Comparison of ENCODE assay signal across 20 cellular contexts in genomic region chr11:96002754-96003290, GRCh38.
DNase-seq lines count a peak whose midpoint lies in the region; ATAC-seq, FAIRE-seq and TF ChIP-seq lines count a peak whose summit lies in the region.
"Had no signal": no experiment of that assay in that cellular context is flagged by ENCODE, and none has a peak within 500 bp of the region (broad histone marks: within the 10 kb centered on the region; RNA-seq: fewer than 3 reads in every experiment).

No MANE protein-coding gene starts in this region.

- no peak overlapping the region for H3T11ph ChIP-seq in H9 (ENCODE audit: low read length)

- H3K4me1 ChIP-seq in HepG2 (ENCODE audit: insufficient read depth, low read length) (no peaks in the 10 kb centered on the region; the same call in 1 of the 2 replicates), right lobe of liver (no peaks in the 10 kb centered on the region), H9 (ENCODE audit: insufficient read depth, low read length) (no peaks in the 10 kb centered on the region; the same call in 1 of the 2 replicates), K562 (replicated peaks in 1 of 2; ENCODE audit: control insufficient read depth in 2 of 2, insufficient read depth in 2 of 2, low read length in 2 of 2) (no peaks in the 10 kb centered on the region; a peak in 1 of 5 replicates)

- H2AFZ ChIP-seq in HepG2 (ENCODE audit: low read length) = no peak overlapping the region
- H2AFZ ChIP-seq in H9 (ENCODE audit: low read length) = no peak overlapping the region
- no peak overlapping the region for H2AFZ ChIP-seq in K562 (ENCODE audit: low read depth, low read length)

- intact Hi-C loops in HepG2 (cut with micrococcal nuclease; ENCODE audit: unreplicated experiment) (no loop called here), right lobe of liver (cut with DNase I) (no loop called here), K562 (cut with micrococcal nuclease) (no loop called here)

- no peak overlapping the region for H2BK5ac ChIP-seq in H9 (ENCODE audit: insufficient read length, low read length)

- H3K27ac ChIP-seq in HepG2 (ENCODE audit: extremely low read length, insufficient read depth, low read length) (no peak overlapping the region), right lobe of liver (no peak overlapping the region), H9 (ENCODE audit: insufficient read length, low read depth, low read length) (no peak overlapping the region), K562 (ENCODE audit: extremely low read depth, low read depth, low read length) (no peak overlapping the region)
- H3K27ac ChIP-seq: BLaER1, HL-60, KMS-11 had no signal

- no peak overlapping the region for H3K4me3 Mint-ChIP-seq in H9
- H3K4me3 Mint-ChIP-seq: CD14-positive monocyte; CD8-positive, alpha-beta T cell; HFFc6 had no signal

- H3K27ac Mint-ChIP-seq in H9 = no peak overlapping the region
- H3K27ac Mint-ChIP-seq: CD14-positive monocyte; CD8-positive, alpha-beta T cell; HFFc6 had no signal

- H3K4ac ChIP-seq in H9 (ENCODE audit: low read depth, low read length) = no peak overlapping the region

- FAIRE-seq in HepG2 (lab: Jason Lieb, UNC) (no peak), K562 (lab: Jason Lieb, UNC) (no peak), urothelium cell line (lab: Jason Lieb, UNC) (peak; percentile 91)

- no peak overlapping the region for H2BK20ac ChIP-seq in H9 (ENCODE audit: low read depth, low read length, poor library complexity, severe bottlenecking)

- H3K56ac ChIP-seq in H9 (ENCODE audit: insufficient read length, low read depth, low read length) = no peak overlapping the region

- H4K5ac ChIP-seq in H9 (ENCODE audit: insufficient read length, low read depth, low read length) = peak overlapping the region; percentile 50

- no peak for DNase-seq in HepG2 (ENCODE audit: low spot score)
- no peak for DNase-seq in right lobe of liver
- no peak for DNase-seq in H9
- DNase-seq in K562 (ENCODE audit: extremely low read depth in 1 of 4, low spot score in 3 of 4) = no peak
- DNase-seq in urothelium cell line (ENCODE audit: low spot score) = no peak
- DNase-seq: 8988T; CD8-positive, alpha-beta T cell; COR-L47; DMS153; DMS79; GDM1; HCEC 1CT; HFFc6 had no signal

- no peak for TF ChIP-seq POLR2A in HepG2 (IDR thresholded peaks at IDR 0.05; ENCODE audit: insufficient read depth in 1 of 2, low read depth in 2 of 2, low read length in 2 of 2)
- TF ChIP-seq POLR2A in right lobe of liver (IDR thresholded peaks at IDR 0.05) = no peak
- no peak for TF ChIP-seq POLR2A in K562 (conservative IDR thresholded peaks at IDR 0.05)

- in situ Hi-C loops in HepG2 (cut with HindIII; ENCODE audit: extremely low pct_ligation_motif_present, low pct_unique_long_range_greater_than_20kb) (no loop called here), K562 (cut with MboI) (no loop called here)

- TF ChIP-seq CTCF in HepG2 (CRISPR knock-in tag; IDR thresholded peaks at IDR 0.05) (no peak), right lobe of liver (IDR thresholded peaks at IDR 0.05) (no peak), H9 (conservative IDR thresholded peaks at IDR 0.05) (no peak), K562 (IDR thresholded peaks at IDR 0.05 in 2 of 3, conservative IDR thresholded peaks at IDR 0.05 in 1 of 3; ENCODE audit: insufficient read depth in 2 of 3, low read depth in 1 of 3, low read length in 3 of 3) (no peak)

- no peaks in the 10 kb centered on the region for H4K20me1 ChIP-seq in HepG2 (ENCODE audit: insufficient read depth, low read length)
- no peaks in the 10 kb centered on the region for H4K20me1 ChIP-seq in H9 (ENCODE audit: control insufficient read depth, insufficient read depth, insufficient read length)
- H4K20me1 ChIP-seq in K562 (replicated peaks; ENCODE audit: control insufficient read depth, insufficient read depth, low read length) = no peaks in the 10 kb centered on the region
- H4K20me1 ChIP-seq: BLaER1 had no signal

- H3K9me3 ChIP-seq in HepG2 (ENCODE audit: low read length) (no peaks in the 10 kb centered on the region), right lobe of liver (no peaks in the 10 kb centered on the region), H9 (ENCODE audit: control insufficient read depth, low read depth, low read length) (no peaks in the 10 kb centered on the region), K562 (replicated peaks; ENCODE audit: control insufficient read depth, insufficient read depth, low read depth, low read length) (no peaks in the 10 kb centered on the region)
- H3K9me3 ChIP-seq: BLaER1 had no signal

- H3K79me1 ChIP-seq in H9 (ENCODE audit: insufficient read depth, low read depth, low read length, poor library complexity, severe bottlenecking) = no peaks in the 10 kb centered on the region

- H3K23me2 ChIP-seq in H9 (ENCODE audit: insufficient read length, low read depth, low read length, poor library complexity, severe bottlenecking) = no peaks in the 10 kb centered on the region

- no peaks in the 10 kb centered on the region for H3K27me3 ChIP-seq in HepG2 (ENCODE audit: control insufficient read depth in 1 of 2, insufficient read depth in 2 of 2, low read length in 2 of 2)
- no peaks in the 10 kb centered on the region for H3K27me3 ChIP-seq in right lobe of liver
- H3K27me3 ChIP-seq in H9 (ENCODE audit: insufficient read depth, low read length) = no peaks in the 10 kb centered on the region
- H3K27me3 ChIP-seq in K562 (ENCODE audit: control insufficient read depth in 2 of 2, insufficient read depth in 2 of 2, low read length in 2 of 2) = no peaks in the 10 kb centered on the region
- H3K27me3 ChIP-seq: BLaER1 had no signal

- 87% methylated on average over 1 of the region's 1 CpG for WGBS in HepG2 (ENCODE audit: low lambda C conversion rate)
- WGBS in right lobe of liver (ENCODE audit: insufficient coverage, low coverage, low lambda C conversion rate, missing lambda C conversion rate) = 82% methylated on average over 1 of the region's 1 CpG
- 100% methylated on average over 1 of the region's 1 CpG for WGBS in H9 (ENCODE audit: extremely low coverage, insufficient read length, low lambda C conversion rate)
- 25% methylated on average over 1 of the region's 1 CpG for WGBS in K562 (ENCODE audit: insufficient coverage, low coverage, missing lambda C conversion rate)

- H2BK12ac ChIP-seq in H9 (ENCODE audit: insufficient read length, low read depth, low read length) = no peak overlapping the region

- H3K4me3 ChIP-seq in HepG2 (replicated peaks in 1 of 3; ENCODE audit: insufficient read depth in 1 of 3, low read depth in 2 of 3, low read length in 3 of 3) (no peak overlapping the region), right lobe of liver (no peak overlapping the region), K562 (no peak overlapping the region)
- H3K4me3 ChIP-seq: BLaER1 had no signal

- H3K9ac ChIP-seq in HepG2 (ENCODE audit: insufficient read depth, low read depth, low read length) (no peak overlapping the region), H9 (ENCODE audit: extremely low read depth, insufficient read length, low read length) (no peak overlapping the region), K562 (ENCODE audit: insufficient read depth in 1 of 2, low read depth in 2 of 2, low read length in 2 of 2) (no peak overlapping the region)
- H3K9ac ChIP-seq: BLaER1, KMS-11 had no signal

- H3K36me3 ChIP-seq in HepG2 (replicated peaks in 1 of 2; ENCODE audit: control insufficient read depth in 1 of 2, insufficient read depth in 2 of 2, low read length in 2 of 2) (peaks cover 0 to 1% of the 10 kb centered on the region in 2 experiments; a peak in 1 of 5 replicates), right lobe of liver (no peaks in the 10 kb centered on the region), K562 (ENCODE audit: control insufficient read depth, insufficient read depth, low read length) (no peaks in the 10 kb centered on the region)
- H3K36me3 ChIP-seq: BLaER1 had no signal

- no peak overlapping the region for H3K18ac ChIP-seq in H9 (ENCODE audit: insufficient read length, low read depth, low read length)

- H4K91ac ChIP-seq in H9 (ENCODE audit: insufficient read length, low read depth, low read length) = no peak overlapping the region

- no peak overlapping the region for H3K4me2 ChIP-seq in HepG2 (ENCODE audit: low read depth, low read length)
- H3K4me2 ChIP-seq in H9 (ENCODE audit: insufficient read depth, insufficient read length, low read length) = no peak overlapping the region
- H3K4me2 ChIP-seq in K562 (ENCODE audit: insufficient read depth, low read length) = no peak overlapping the region
- H3K4me2 ChIP-seq: BLaER1, KMS-11 had no signal

- no peak overlapping the region for H4K8ac ChIP-seq in H9 (replicated peaks; ENCODE audit: insufficient read length, low read depth, low read length)

- no peaks in the 10 kb centered on the region for H3K27me3 Mint-ChIP-seq in H9 (ENCODE audit: low read depth)

- BruUV-seq in HepG2 (replicated peaks; lab: Mats Ljungman, UMichigan) (no TSS peak), K562 (replicated peaks; lab: Mats Ljungman, UMichigan) (no TSS peak)

- CTCF ChIA-PET in HepG2 (lab: Yijun Ruan, JAX; ENCODE audit: low intra/inter-chr PET ratio, low total read pairs) = no interaction called here
- CTCF ChIA-PET in K562 (lab: Yijun Ruan, JAX; ENCODE audit: low intra/inter-chr PET ratio) = no interaction called here

- H3K4me1 Mint-ChIP-seq in H9 = peaks cover 7 to 10% of the 10 kb centered on the region in 2 experiments
- H3K4me1 Mint-ChIP-seq: CD14-positive monocyte had no signal

- H2BK120ac ChIP-seq in H9 (ENCODE audit: low read depth, low read length, poor library complexity, severe bottlenecking) = no peak overlapping the region

- no peak overlapping the region for H3K23ac ChIP-seq in H9 (ENCODE audit: insufficient read length, low read depth, low read length)

- TF ChIP-seq EP300 in HepG2 (IDR thresholded peaks at IDR 0.05; ENCODE audit: low read depth in 2 of 2, low read length in 2 of 2) = no peak
- no peak for TF ChIP-seq EP300 in HepG2 (CRISPR knock-in tag; IDR thresholded peaks at IDR 0.05; ENCODE audit: borderline replicate concordance)
- no peak for TF ChIP-seq EP300 in K562 (IDR thresholded peaks at IDR 0.05; ENCODE audit: low read length)

- ATAC-seq in HepG2 (no peak), right lobe of liver (no peak), K562 (no peak), HG03342 (IDR thresholded peaks at IDR 0.05; ENCODE audit: unreplicated experiment) (no peak), HG02981 (IDR thresholded peaks at IDR 0.05; ENCODE audit: unreplicated experiment) (no peak), HG02885 (IDR thresholded peaks at IDR 0.05; ENCODE audit: poor library complexity, unreplicated experiment) (no peak)
- ATAC-seq: CD8-positive, alpha-beta T cell had no signal

- no peak overlapping the region for H3K14ac ChIP-seq in H9 (ENCODE audit: insufficient read depth, low read length)

- no peak overlapping the region for H2AK5ac ChIP-seq in H9 (ENCODE audit: insufficient read length, low read length)

- no peaks in the 10 kb centered on the region; a peak in 1 of 7 replicates for H3K36me3 Mint-ChIP-seq in H9 (ENCODE audit: insufficient read depth in 1 of 3, low read depth in 3 of 3)
- H3K36me3 Mint-ChIP-seq: CD14-positive monocyte had no signal

- peaks cover 0 to 3% of the 10 kb centered on the region in 2 experiments; a peak in 3 of 5 replicates for H3K9me3 Mint-ChIP-seq in H9
- H3K9me3 Mint-ChIP-seq: CD8-positive, alpha-beta T cell had no signal

- no peaks in the 10 kb centered on the region for H3K79me2 ChIP-seq in HepG2 (ENCODE audit: insufficient read depth, low read length)
- no peaks in the 10 kb centered on the region for H3K79me2 ChIP-seq in H9 (ENCODE audit: insufficient read depth, low read length)
- no peaks in the 10 kb centered on the region for H3K79me2 ChIP-seq in K562 (ENCODE audit: control insufficient read depth, insufficient read depth, low read length)

- TF ChIP-seq RAD21 in HepG2 (CRISPR knock-in tag; IDR thresholded peaks at IDR 0.05) (no peak), K562 (CRISPR knock-in tag; conservative IDR thresholded peaks at IDR 0.05 in 1 of 2, IDR thresholded peaks at IDR 0.05 in 1 of 2) (no peak)

- no peaks in the 10 kb centered on the region for H3K9me1 ChIP-seq in K562 (ENCODE audit: control insufficient read depth, insufficient read depth, low read length)

- POLR2A ChIA-PET in HepG2 (lab: Yijun Ruan, JAX) = no interaction called here
- POLR2A ChIA-PET in K562 (lab: Yijun Ruan, JAX) = no interaction called here

- no peak overlapping the region for H2BK15ac ChIP-seq in H9 (ENCODE audit: low read depth, low read length)

Comparison
In these comparisons a context has a peak if more than half of its experiments do, and no peak if none do; other contexts are left out.
1. Of the 241 proteins assayed by ChIP-seq in both HepG2 and K562: peak only in HepG2: HNRNPK; only in K562: none; in both: ZNF263; in neither: 236; mixed calls (peak in some experiments, not most) for 3.